Comparison of ENCODE assay signal across 10 cellular contexts in genomic region chr22:37045958-37046357, GRCh38. TPM values are rescaled to one million over a fixed set of nuclear protein-coding genes. Genes with fewer than 3 reads are reported as not detected.
A peak's percentile ranks its signal among the peaks of the same experiment; 100 is the strongest.
DNase-seq lines count a peak whose midpoint lies in the region; ATAC-seq, FAIRE-seq and TF ChIP-seq lines count a peak whose summit lies in the region.
"Had no signal": no experiment of that assay in that cellular context is flagged by ENCODE, and none has a peak within 500 bp of the region (broad histone marks: within the 10 kb centered on the region; RNA-seq: fewer than 3 reads in every experiment).

No MANE protein-coding gene starts in this region.

- peak; percentile 31 for ATAC-seq in GM23338
- no peak for ATAC-seq in activated naive CD8-positive, alpha-beta T cell treated with anti-CD3 and anti-CD28 coated beads, Interleukin-2, amount 50 U/mL, for 24 hours
- no peak for ATAC-seq in activated T-cell treated with anti-CD3 and anti-CD28 coated beads, Interleukin-2, amount 50 U/mL, for 72 hours (replicated peaks in 1 of 2)

- no peak overlapping the region for H3K4me3 Mint-ChIP-seq in GM23338
- H3K4me3 Mint-ChIP-seq in activated naive CD8-positive, alpha-beta T cell treated with anti-CD3 and anti-CD28 coated beads, Interleukin-2, amount 50 U/mL, for 24 hours, result no peak overlapping the region
- H3K4me3 Mint-ChIP-seq in activated T-cell treated with anti-CD3 and anti-CD28 coated beads, Interleukin-2, amount 50 U/mL, for 72 hours, result no peak overlapping the region
- H3K4me3 Mint-ChIP-seq: activated naive CD4-positive, alpha-beta T cell treated with anti-CD3 and anti-CD28 coated beads, Interleukin-2, amount 50 U/mL, for 24 hours had no signal

- H3K27me3 ChIP-seq in BE2C (no peaks in the 10 kb centered on the region), GM23338 (ENCODE audit: insufficient read depth) (peaks cover 4% of the 10 kb centered on the region; the same call in 1 of the 2 replicates)

- H3K9me2 ChIP-seq in GM23338 (ENCODE audit: insufficient read depth), result no peaks in the 10 kb centered on the region

- H3K4me1 Mint-ChIP-seq in GM23338, result peaks cover 15% of the 10 kb centered on the region; the same call in 2 of the 3 replicates
- H3K4me1 Mint-ChIP-seq in activated naive CD8-positive, alpha-beta T cell treated with anti-CD3 and anti-CD28 coated beads, Interleukin-2, amount 50 U/mL, for 24 hours, result peaks cover 22% of the 10 kb centered on the region
- peaks cover 26% of the 10 kb centered on the region for H3K4me1 Mint-ChIP-seq in activated T-cell treated with anti-CD3 and anti-CD28 coated beads, Interleukin-2, amount 50 U/mL, for 72 hours (ENCODE audit: low read depth)

- H3K79me2 ChIP-seq in GM23338 (replicated peaks; ENCODE audit: insufficient read depth), result no peaks in the 10 kb centered on the region

- peaks cover 11% of the 10 kb centered on the region for H3K27me3 Mint-ChIP-seq in GM23338 (ENCODE audit: insufficient read depth, low read depth, poor library complexity)
- peaks cover 4% of the 10 kb centered on the region for H3K27me3 Mint-ChIP-seq in activated naive CD8-positive, alpha-beta T cell treated with anti-CD3 and anti-CD28 coated beads, Interleukin-2, amount 50 U/mL, for 24 hours
- no peaks in the 10 kb centered on the region for H3K27me3 Mint-ChIP-seq in activated T-cell treated with anti-CD3 and anti-CD28 coated beads, Interleukin-2, amount 50 U/mL, for 72 hours (ENCODE audit: low read depth)
- H3K27me3 Mint-ChIP-seq: activated naive CD4-positive, alpha-beta T cell treated with anti-CD3 and anti-CD28 coated beads, Interleukin-2, amount 50 U/mL, for 24 hours had no signal

- H3K27ac Mint-ChIP-seq in GM23338, result no peak overlapping the region
- H3K27ac Mint-ChIP-seq in activated naive CD8-positive, alpha-beta T cell treated with anti-CD3 and anti-CD28 coated beads, Interleukin-2, amount 50 U/mL, for 24 hours, result no peak overlapping the region
- no peak overlapping the region for H3K27ac Mint-ChIP-seq in activated T-cell treated with anti-CD3 and anti-CD28 coated beads, Interleukin-2, amount 50 U/mL, for 72 hours
- H3K27ac Mint-ChIP-seq: activated naive CD4-positive, alpha-beta T cell treated with anti-CD3 and anti-CD28 coated beads, Interleukin-2, amount 50 U/mL, for 24 hours had no signal

- H3K36me3 ChIP-seq in BE2C, result no peaks in the 10 kb centered on the region
- H3K36me3 ChIP-seq in GM23338 (ENCODE audit: insufficient read depth), result no peaks in the 10 kb centered on the region

- no peaks in the 10 kb centered on the region; the same call in 2 of the 3 replicates for H3K9me3 Mint-ChIP-seq in GM23338
- H3K9me3 Mint-ChIP-seq in activated naive CD8-positive, alpha-beta T cell treated with anti-CD3 and anti-CD28 coated beads, Interleukin-2, amount 50 U/mL, for 24 hours, result no peaks in the 10 kb centered on the region
- no peaks in the 10 kb centered on the region for H3K9me3 Mint-ChIP-seq in activated T-cell treated with anti-CD3 and anti-CD28 coated beads, Interleukin-2, amount 50 U/mL, for 72 hours
- H3K9me3 Mint-ChIP-seq: activated naive CD4-positive, alpha-beta T cell treated with anti-CD3 and anti-CD28 coated beads, Interleukin-2, amount 50 U/mL, for 24 hours had no signal

- no peaks in the 10 kb centered on the region for H4K20me1 ChIP-seq in GM23338 (replicated peaks; ENCODE audit: insufficient read depth)

- no peak overlapping the region for H2AFZ ChIP-seq in GM23338

- no peaks in the 10 kb centered on the region for H3K9me3 ChIP-seq in BE2C

- H3K27ac ChIP-seq in GM23338 (ENCODE audit: low read depth), result no peak overlapping the region

- no peak for FAIRE-seq in frontal cortex (lab: Jason Lieb, UNC)

- H3F3A ChIP-seq in GM23338 (replicated peaks; ENCODE audit: low read depth), result no peaks in the 10 kb centered on the region

- DNase-seq in BE2C (no peak), GM23338 (ENCODE audit: low spot score) (peak; percentile 74), iris pigment epithelial cell (ENCODE audit: low read depth) (peak; percentile 70), frontal cortex (ENCODE audit: low spot score in 2 of 2) (no peak)
- no peak for DNase-seq in activated naive CD8-positive, alpha-beta T cell treated with anti-CD3 and anti-CD28 coated beads, Interleukin-2, amount 50 U/mL, for 24 hours
- DNase-seq in stimulated activated CD4-positive, alpha-beta T cell treated with anti-CD3 and anti-CD28 coated beads, Interleukin-2, amount 100 ng/mL, for 24 hours, result no peak
- DNase-seq in activated T-cell treated with anti-CD3 and anti-CD28 coated beads, Interleukin-2, amount 50 U/mL, for 72 hours, result no peak
- DNase-seq: NCI-H69 had no signal

- TF ChIP-seq CTCF in BE2C (IDR thresholded peaks at IDR 0.05; ENCODE audit: low read depth, low read length) (peak; percentile 76), GM23338 (conservative IDR thresholded peaks at IDR 0.05; ENCODE audit: low read depth in 2 of 2) (peak; percentile 71 to 80), WI38 (IDR thresholded peaks at IDR 0.05; ENCODE audit: low read depth, low read length) (peak; percentile 67)

- H3K4me1 ChIP-seq in BE2C (peaks cover 4% of the 10 kb centered on the region), GM23338 (ENCODE audit: insufficient read depth) (no peaks in the 10 kb centered on the region; the same call in 1 of the 2 replicates)

- no peak overlapping the region for H3K4me3 ChIP-seq in BE2C (ENCODE audit: low read depth, low read length)
- no peak overlapping the region for H3K4me3 ChIP-seq in GM23338
- no peak overlapping the region for H3K4me3 ChIP-seq in WI38 (ENCODE audit: low read depth, low read length)

- no peaks in the 10 kb centered on the region for H3K36me3 Mint-ChIP-seq in GM23338 (ENCODE audit: low read depth)
- H3K36me3 Mint-ChIP-seq in activated naive CD8-positive, alpha-beta T cell treated with anti-CD3 and anti-CD28 coated beads, Interleukin-2, amount 50 U/mL, for 24 hours (ENCODE audit: low read depth), result no peaks in the 10 kb centered on the region
- no peaks in the 10 kb centered on the region for H3K36me3 Mint-ChIP-seq in activated T-cell treated with anti-CD3 and anti-CD28 coated beads, Interleukin-2, amount 50 U/mL, for 72 hours (ENCODE audit: insufficient read depth in 2 of 2)
- H3K36me3 Mint-ChIP-seq: activated naive CD4-positive, alpha-beta T cell treated with anti-CD3 and anti-CD28 coated beads, Interleukin-2, amount 50 U/mL, for 24 hours had no signal

- no peak overlapping the region for H3K4me2 ChIP-seq in GM23338

RNA-seq across cellular contexts. Expression of gene KCTD17, which starts 5.6 kb away (rescaled TPM):
- 105 TPM for polyA plus RNA-seq in BE2C (2012; ENCODE audit: insufficient read depth, insufficient read length, low read depth)
- 26.9 and 35.0 TPM in 2 replicates for total RNA-seq in GM23338 (2014; rRNA removed; shearing (Covaris generic))
- polyA plus RNA-seq in GM23338 (2016; fragmentation: Nextera tagmentation; extraction: Ambion mirVana), result 21.2 and 25.1 TPM in 2 replicates
- 35.1 TPM for total RNA-seq in frontal cortex
- 10 to 100 TPM; 27.9 to 30.1 TPM for total RNA-seq in activated T-cell treated with anti-CD3 and anti-CD28 coated beads, Interleukin-2, amount 50 U/mL, for 72 hours

RNA-seq across cellular contexts. Expression of gene MPST, which starts 26.4 kb away (rescaled TPM):
- polyA plus RNA-seq in BE2C (2012; ENCODE audit: insufficient read depth, insufficient read length, low read depth), result 113 TPM
- total RNA-seq in GM23338 (2014; rRNA removed; shearing (Covaris generic)), result 121 and 158 TPM in 2 replicates
- polyA plus RNA-seq in GM23338 (2016; fragmentation: Nextera tagmentation; extraction: Ambion mirVana), result 85.5 and 86.2 TPM in 2 replicates
- total RNA-seq in frontal cortex, result 22.0 TPM
- 10 to 100 TPM; 14.2 to 28.1 TPM for total RNA-seq in activated T-cell treated with anti-CD3 and anti-CD28 coated beads, Interleukin-2, amount 50 U/mL, for 72 hours

RNA-seq across cellular contexts. Expression of gene TST, which starts 26.7 kb away (rescaled TPM):
- 11.4 TPM for polyA plus RNA-seq in BE2C (2012; ENCODE audit: insufficient read depth, insufficient read length, low read depth)
- total RNA-seq in GM23338 (2014; rRNA removed; shearing (Covaris generic)), result 32.4 and 32.7 TPM in 2 replicates
- 14.6 and 16.3 TPM in 2 replicates for polyA plus RNA-seq in GM23338 (2016; fragmentation: Nextera tagmentation; extraction: Ambion mirVana)
- total RNA-seq in frontal cortex, result 4.9 TPM
- 1 to 10 TPM; 3.5 to 6.7 TPM for total RNA-seq in activated T-cell treated with anti-CD3 and anti-CD28 coated beads, Interleukin-2, amount 50 U/mL, for 72 hours

Comparison
In these comparisons a context has a peak if more than half of its experiments do, and no peak if none do; other contexts are left out.
1. DNase-seq: peak in GM23338 (single experiment) and iris pigment epithelial cell (single experiment); none in BE2C (single experiment), frontal cortex (0 of 2), activated naive CD8-positive, alpha-beta T cell treated with anti-CD3 and anti-CD28 coated beads, Interleukin-2, amount 50 U/mL, for 24 hours (single experiment), stimulated activated CD4-positive, alpha-beta T cell treated with anti-CD3 and anti-CD28 coated beads, Interleukin-2, amount 100 ng/mL, for 24 hours (0 of 2) and activated T-cell treated with anti-CD3 and anti-CD28 coated beads, Interleukin-2, amount 50 U/mL, for 72 hours (0 of 2).
2. Peak in every context shown above with its lines, with median percentiles within 50 percentile points of each other: CTCF ChIP-seq.